15 cellular contexts compared by ENCODE assay signal in genomic region chr3:177460100-177460499, GRCh38.
DNase-seq lines count a peak whose midpoint lies in the region; ATAC-seq, FAIRE-seq and TF ChIP-seq lines count a peak whose summit lies in the region.
"Had no signal": no experiment of that assay in that cellular context is flagged by ENCODE, and none has a peak within 500 bp of the region (broad histone marks: within the 10 kb centered on the region; RNA-seq: fewer than 3 reads in every experiment).

No MANE protein-coding gene starts in this region.

- H3K18ac ChIP-seq in H1 (ENCODE audit: extremely low read depth, low read length): no peak overlapping the region; the same call in 1 of the 2 replicates

- no peak overlapping the region for H4K8ac ChIP-seq in H1 (ENCODE audit: extremely low read depth, insufficient read depth, low read length)

- H3K14ac ChIP-seq in H1 (ENCODE audit: insufficient read length): no peak overlapping the region

- H3K79me2 ChIP-seq in H1 (ENCODE audit: control insufficient read depth in 1 of 2, insufficient read depth in 2 of 2, low read length in 2 of 2) (no peaks in the 10 kb centered on the region), osteoblast (ENCODE audit: insufficient read depth, low read length) (no peaks in the 10 kb centered on the region)

- no peak for TF ChIP-seq RAD21 in H1 (IDR thresholded peaks at IDR 0.05 in 1 of 2, conservative IDR thresholded peaks at IDR 0.05 in 1 of 2; ENCODE audit: low read depth in 2 of 2, low read length in 2 of 2)

- WGBS in H1 (ENCODE audit: extremely low coverage in 1 of 2, insufficient coverage in 1 of 2, insufficient read length in 1 of 2, insufficient replicate concordance in 2 of 2, low coverage in 1 of 2, low lambda C conversion rate in 2 of 2, missing lambda C conversion rate in 1 of 2), 2 experiments: 52% methylated on average over 8 of the region's 8 CpGs; no CpG with 5 or more reads in 1 of the 2 experiments
- 40 to 49% methylated on average over 5 to 6 of the region's 8 CpGs for WGBS in mesodermal cell (ENCODE audit: insufficient coverage in 2 of 2), 2 experiments

- peaks cover 27% of the 10 kb centered on the region for H3K4me1 Mint-ChIP-seq in HFFc6 (ENCODE audit: low read depth)

- no peak overlapping the region for H4K91ac ChIP-seq in H1 (replicated peaks; ENCODE audit: insufficient read length, low read length)

- H3K4me1 ChIP-seq in H1 (replicated peaks in 1 of 4; ENCODE audit: control insufficient read depth in 3 of 4, insufficient read depth in 4 of 4, low read length in 3 of 4) (peaks cover 0 to 12% (median 3%) of the 10 kb centered on the region in 4 experiments; a peak in 4 of 7 replicates), mesodermal cell (ENCODE audit: control insufficient read depth, insufficient read depth, low read length, poor library complexity, severe bottlenecking) (peaks cover 24% of the 10 kb centered on the region), upper lobe of right lung (peaks cover 4% of the 10 kb centered on the region), osteoblast (ENCODE audit: insufficient read depth, low read length) (peaks cover 18% of the 10 kb centered on the region)

- ATAC-seq in upper lobe of right lung: no peak

- CTCF ChIA-PET in H1 (lab: Charles Lee; ENCODE audit: partially characterized antibody): no interaction called here

- no peaks in the 10 kb centered on the region for H3K27me3 Mint-ChIP-seq in HFFc6 (ENCODE audit: insufficient read depth)

- intact Hi-C loops in upper lobe of right lung (cut with DNase I): no loop called here

- no peak for TF ChIP-seq CTCF in H1 (IDR thresholded peaks at IDR 0.05; ENCODE audit: control extremely low read depth in 1 of 3, insufficient read depth in 1 of 3, low read depth in 1 of 3, low read length in 3 of 3)
- TF ChIP-seq CTCF in upper lobe of right lung (IDR thresholded peaks at IDR 0.05): no peak
- no peak for TF ChIP-seq CTCF in HFFc6 (IDR thresholded peaks at IDR 0.05)
- TF ChIP-seq CTCF in osteoblast (IDR thresholded peaks at IDR 0.05; ENCODE audit: extremely low read depth, low read depth, low read length): no peak

- no peak for TF ChIP-seq EP300 in H1 (IDR thresholded peaks at IDR 0.05; ENCODE audit: borderline replicate concordance in 1 of 2, low read depth in 2 of 2, low read length in 2 of 2)

- DNase-seq in NCI-H1436 (lab: John Stamatoyannopoulos, UW) (peak; percentile 41), NCI-H1436 treated with DMSO at 0.1 percent for 48 hours (lab: John Stamatoyannopoulos, UW) (no peak), H1 (ENCODE audit: low read depth in 1 of 2, low spot score in 2 of 2) (no peak), upper lobe of right lung (no peak), HFFc6 (no peak), osteoblast (ENCODE audit: insufficient read length, low spot score, missing footprints) (no peak), putamen (ENCODE audit: low spot score) (no peak)
- DNase-seq: GF-D8; NCI-H146; retina; SIG-M5; stimulated activated CD4-positive, alpha-beta T cell treated with anti-CD3 and anti-CD28 coated beads, Interleukin-4, amount 100 ng/mL, for 1 hour; T1000 had no signal

- no peak overlapping the region for H3K27ac ChIP-seq in H1 (ENCODE audit: low read depth, low read length)
- peak overlapping the region; percentile 3 for H3K27ac ChIP-seq in mesodermal cell (ENCODE audit: low read depth, low read length, severe bottlenecking)
- peak overlapping the region; percentile 25 for H3K27ac ChIP-seq in upper lobe of right lung
- no peak overlapping the region for H3K27ac ChIP-seq in osteoblast (ENCODE audit: low read depth, low read length)

- no peak overlapping the region for H2BK20ac ChIP-seq in H1 (ENCODE audit: low read length)

- peak overlapping the region in 1 of 4 experiments; percentile 18; a peak in 1 of 8 replicates for H3K4me3 ChIP-seq in H1 (ENCODE audit: extremely low read depth in 1 of 4, insufficient read depth in 2 of 4, low read depth in 3 of 4, low read length in 4 of 4)
- no peak overlapping the region for H3K4me3 ChIP-seq in mesodermal cell (ENCODE audit: extremely low read depth, insufficient read depth, low read length, poor library complexity, severe bottlenecking)
- no peak overlapping the region for H3K4me3 ChIP-seq in upper lobe of right lung
- H3K4me3 ChIP-seq in osteoblast (ENCODE audit: insufficient read depth, low read length): no peak overlapping the region

- H3K79me1 ChIP-seq in H1 (ENCODE audit: low read depth, low read length): no peaks in the 10 kb centered on the region

- H2BK5ac ChIP-seq in H1 (ENCODE audit: low read depth, low read length): peak overlapping the region; percentile 8; the same call in 1 of the 2 replicates

- POLR2A ChIA-PET in H1 (lab: Charles Lee; ENCODE audit: partially characterized antibody): no interaction called here

- H3K27ac Mint-ChIP-seq in HFFc6: no peak overlapping the region

- no peak overlapping the region for H4K5ac ChIP-seq in H1 (ENCODE audit: insufficient read length, low read depth, low read length)

- no peak overlapping the region for H3K9ac ChIP-seq in H1 (replicated peaks in 1 of 4; ENCODE audit: extremely low read depth in 1 of 4, low read depth in 3 of 4, low read length in 3 of 4)

- no peak overlapping the region for H2BK120ac ChIP-seq in H1 (replicated peaks; ENCODE audit: low read depth, low read length)

- H3K27me3 ChIP-seq in H1 (replicated peaks in 1 of 4; ENCODE audit: control insufficient read depth in 3 of 4, extremely low read depth in 1 of 4, insufficient read depth in 3 of 4, low read length in 3 of 4) (no peaks in the 10 kb centered on the region), upper lobe of right lung (no peaks in the 10 kb centered on the region), osteoblast (ENCODE audit: insufficient read depth, low read length) (no peaks in the 10 kb centered on the region)

- H2BK15ac ChIP-seq in H1 (ENCODE audit: low read length): no peak overlapping the region

- H3K4me3 Mint-ChIP-seq in HFFc6: no peak overlapping the region

- no peaks in the 10 kb centered on the region for H4K20me1 ChIP-seq in H1 (replicated peaks in 1 of 2; ENCODE audit: control insufficient read depth in 1 of 2, insufficient read depth in 2 of 2, low read length in 2 of 2)
- no peaks in the 10 kb centered on the region for H4K20me1 ChIP-seq in osteoblast (ENCODE audit: insufficient read depth, low read length)

- H3K9me3 ChIP-seq in H1 (ENCODE audit: insufficient read depth in 2 of 2, low read depth in 1 of 2, low read length in 1 of 2) (no peaks in the 10 kb centered on the region), mesodermal cell (ENCODE audit: control insufficient read depth, low read length) (peaks cover 13% of the 10 kb centered on the region), upper lobe of right lung (no peaks in the 10 kb centered on the region), osteoblast (ENCODE audit: low read depth, low read length) (no peaks in the 10 kb centered on the region)

- no peaks in the 10 kb centered on the region for H3K36me3 ChIP-seq in H1 (ENCODE audit: control insufficient read depth in 2 of 4, insufficient read depth in 4 of 4, low read length in 3 of 4)
- no peaks in the 10 kb centered on the region for H3K36me3 ChIP-seq in mesodermal cell (ENCODE audit: control insufficient read depth, insufficient read depth, low read length)
- H3K36me3 ChIP-seq in upper lobe of right lung: no peaks in the 10 kb centered on the region
- H3K36me3 ChIP-seq in osteoblast (ENCODE audit: insufficient read depth, low read length): no peaks in the 10 kb centered on the region

- H3K23me2 ChIP-seq in H1 (ENCODE audit: low read depth, low read length): peaks cover 1% of the 10 kb centered on the region

- no peak overlapping the region for H2BK12ac ChIP-seq in H1 (ENCODE audit: low read depth, low read length)

- TF ChIP-seq POLR2A in H1 (IDR thresholded peaks at IDR 0.05; ENCODE audit: control extremely low read depth in 1 of 2, low read depth in 2 of 2, low read length in 2 of 2): no peak

- H3K56ac ChIP-seq in H1 (replicated peaks; ENCODE audit: insufficient read length, low read depth, low read length): no peak overlapping the region

- H3K4ac ChIP-seq in H1 (replicated peaks; ENCODE audit: insufficient read length, low read depth, low read length): no peak overlapping the region

- H3K4me2 ChIP-seq in H1 (ENCODE audit: insufficient read depth in 1 of 2, low read depth in 2 of 2, low read length in 2 of 2): peak overlapping the region; percentile 32 to 34; a peak in 3 of 4 replicates
- no peak overlapping the region for H3K4me2 ChIP-seq in osteoblast (ENCODE audit: insufficient read depth, low read length)

- H2AK5ac ChIP-seq in H1 (ENCODE audit: low read depth, low read length): no peak overlapping the region

- no peak overlapping the region for H3K23ac ChIP-seq in H1 (ENCODE audit: insufficient read length)

- H3K36me3 Mint-ChIP-seq in HFFc6 (ENCODE audit: low read depth): no peaks in the 10 kb centered on the region

- H3K9me3 Mint-ChIP-seq in HFFc6: no peaks in the 10 kb centered on the region

- H2AFZ ChIP-seq in H1 (ENCODE audit: low read length): peak overlapping the region; percentile 68
- H2AFZ ChIP-seq in osteoblast (ENCODE audit: low read length): no peak overlapping the region

- FAIRE-seq in H1 (lab: Jason Lieb, UNC): no peak
- FAIRE-seq: GM18507 had no signal

TF ChIP-seq in H1, 55 proteins besides CTCF, POLR2A, EP300 and RAD21:
- TF ChIP-seq TAF7 (optimal IDR thresholded peaks at IDR 0.05; ENCODE audit: borderline replicate concordance, low read depth, low read length) (no peak), BRCA1 (IDR thresholded peaks at IDR 0.05; ENCODE audit: low read depth, low read length) (no peak), RBBP5 (IDR thresholded peaks at IDR 0.05; ENCODE audit: borderline replicate concordance, low read depth, low read length) (no peak), SP4 (IDR thresholded peaks at IDR 0.05; ENCODE audit: low read length) (no peak), KDM5A (IDR thresholded peaks at IDR 0.05; ENCODE audit: low read length) (no peak), CHD1 (IDR thresholded peaks at IDR 0.05; ENCODE audit: low read depth, low read length) (no peak), NANOG (IDR thresholded peaks at IDR 0.05; ENCODE audit: insufficient read depth, low read depth, low read length, poor library complexity, severe bottlenecking) (no peak), CTBP2 (IDR thresholded peaks at IDR 0.05; ENCODE audit: borderline replicate concordance, insufficient read depth, insufficient read length, low read length) (no peak), SUZ12 (IDR thresholded peaks at IDR 0.05; ENCODE audit: low read length) (no peak), CBX8 (IDR thresholded peaks at IDR 0.05; ENCODE audit: borderline replicate concordance, low read depth, low read length) (no peak), GABPA (IDR thresholded peaks at IDR 0.05; ENCODE audit: borderline replicate concordance, insufficient read depth, low read length) (no peak), CREB1 (IDR thresholded peaks at IDR 0.05) (no peak), KDM4A (IDR thresholded peaks at IDR 0.05; ENCODE audit: low read depth, low read length, severe bottlenecking) (no peak), MAFK (IDR thresholded peaks at IDR 0.05; ENCODE audit: low read depth, low read length) (no peak), BACH1 (IDR thresholded peaks at IDR 0.05; ENCODE audit: low read length) (no peak)

Comparison
In these comparisons a context has a peak if more than half of its experiments do, and no peak if none do; other contexts are left out.
1. H3K27ac ChIP-seq: peak in mesodermal cell (single experiment) and upper lobe of right lung (single experiment); none in H1 (single experiment) and osteoblast (single experiment).